In genomic region chr13:44050450-44051063, GRCh38 we compare ENCODE assay signal across 8 cellular contexts.
DNase-seq lines count a peak whose midpoint lies in the region; ATAC-seq and TF ChIP-seq lines count a peak whose summit lies in the region.

No MANE protein-coding gene starts in this region.

- H3K9me3 ChIP-seq in neural cell (ENCODE audit: low read length), result no peaks in the 10 kb centered on the region

- TF ChIP-seq EP300 in neural cell (conservative IDR thresholded peaks at IDR 0.05; ENCODE audit: poor library complexity, severe bottlenecking), result no peak

- peak; percentile 68 for TF ChIP-seq RAD21 in neural cell (conservative IDR thresholded peaks at IDR 0.05)

- DNase-seq in SIG-M5 treated with dmso at 0.1 percent for 504 hours (lab: John Stamatoyannopoulos, UW; ENCODE audit: unreplicated experiment) (peak; percentile 27), SIG-M5 (lab: John Stamatoyannopoulos, UW) (no peak), NCI-H446 (lab: John Stamatoyannopoulos, UW) (peak; percentile 40 to 58), dermis blood vessel endothelial cell (peak; percentile 70), occipital lobe (lab: John Stamatoyannopoulos, UW) (no peak)

- H3K4me2 ChIP-seq in neural cell (ENCODE audit: low read length), result no peak overlapping the region

- no peak overlapping the region for H3K4me3 ChIP-seq in neural cell (ENCODE audit: low read length)

- H4K20me1 ChIP-seq in neural cell (ENCODE audit: insufficient read depth), result no peaks in the 10 kb centered on the region

- H2AFZ ChIP-seq in neural cell (ENCODE audit: low read depth, low read length), result no peak overlapping the region

- H3K9me2 ChIP-seq in neural cell (ENCODE audit: insufficient read depth, low read length), result no peaks in the 10 kb centered on the region

- TF ChIP-seq CTCF in neural cell (IDR thresholded peaks at IDR 0.05; ENCODE audit: poor library complexity, severe bottlenecking), result peak; percentile 65

- ATAC-seq in HG03159 (IDR thresholded peaks at IDR 0.05; ENCODE audit: unreplicated experiment) (no peak), GM19452 (IDR thresholded peaks at IDR 0.05; ENCODE audit: unreplicated experiment) (no peak)

- H3K27ac ChIP-seq in neural cell (ENCODE audit: low read length), result no peak overlapping the region

- H3K9ac ChIP-seq in neural cell (ENCODE audit: low read length), result no peak overlapping the region

- H3F3A ChIP-seq in neural cell (ENCODE audit: insufficient read depth, low read length, poor library complexity, severe bottlenecking), result peaks cover 2% of the 10 kb centered on the region

- no peaks in the 10 kb centered on the region for H3K27me3 ChIP-seq in neural cell (ENCODE audit: insufficient read depth, low read depth, low read length)

- H3K79me2 ChIP-seq in neural cell (replicated peaks; ENCODE audit: insufficient read depth, low read length), result no peaks in the 10 kb centered on the region

- no peaks in the 10 kb centered on the region for H3K36me3 ChIP-seq in neural cell (ENCODE audit: insufficient read depth, low read length)

TF ChIP-seq in neural cell, 6 proteins besides CTCF, POLR2A, EP300 and RAD21:
- TF ChIP-seq SMC3 (conservative IDR thresholded peaks at IDR 0.05; ENCODE audit: poor library complexity) (peak; percentile 77), REST (IDR thresholded peaks at IDR 0.05; ENCODE audit: borderline replicate concordance) (no peak)

Comparison
In these comparisons a context has a peak if more than half of its experiments do, and no peak if none do; other contexts are left out.
1. DNase-seq: peak in SIG-M5 treated with dmso at 0.1 percent for 504 hours (single experiment), NCI-H446 (2 of 2) and dermis blood vessel endothelial cell (single experiment); none in SIG-M5 (single experiment) and occipital lobe (single experiment).